In genomic region chr15:70318996-70319465, GRCh38 we compare ENCODE assay signal across 8 cellular contexts.
A peak's percentile ranks its signal among the peaks of the same experiment; 100 is the strongest.
DNase-seq lines count a peak whose midpoint lies in the region; ATAC-seq and TF ChIP-seq lines count a peak whose summit lies in the region.

No MANE protein-coding gene starts in this region.

- H3K36me3 ChIP-seq in uterus, result no peaks in the 10 kb centered on the region

- peak; percentile 4 for ATAC-seq in GM19468 (IDR thresholded peaks at IDR 0.05; ENCODE audit: extremely low read depth, unreplicated experiment)
- ATAC-seq in HG03432 (IDR thresholded peaks at IDR 0.05; ENCODE audit: unreplicated experiment), result peak; percentile 33

- H3K27ac ChIP-seq in uterus, result peak overlapping the region; percentile 67 to 86

- intact Hi-C loops in uterus (cut with DNase I; ENCODE audit: low total_unique reads), result no loop called here

- no peak overlapping the region for H3K4me3 ChIP-seq in choroid plexus epithelial cell (ENCODE audit: low read depth, low read length)
- H3K4me3 ChIP-seq in uterus, result no peak overlapping the region

- peaks cover 10 to 16% of the 10 kb centered on the region in 2 donors for H3K4me1 ChIP-seq in uterus

- no peaks in the 10 kb centered on the region for H3K9me3 ChIP-seq in uterus

- no peaks in the 10 kb centered on the region for H3K27me3 ChIP-seq in uterus

- no peak for TF ChIP-seq POLR2A in uterus (IDR thresholded peaks at IDR 0.05)

- DNase-seq in choroid plexus epithelial cell (ENCODE audit: low read depth) (peak; percentile 91), uterus (peak; percentile 82 to 92), SKM-1 (lab: John Stamatoyannopoulos, UW; ENCODE audit: unreplicated experiment) (no peak), NCI-H187 (lab: John Stamatoyannopoulos, UW) (no peak), cerebellar cortex (ENCODE audit: low spot score) (no peak), hepatic stellate cell (ENCODE audit: low spot score) (no peak)

- TF ChIP-seq CTCF in choroid plexus epithelial cell (conservative IDR thresholded peaks at IDR 0.05; ENCODE audit: low read depth, low read length), result no peak
- TF ChIP-seq CTCF in uterus (IDR thresholded peaks at IDR 0.05), result no peak

Comparison
In these comparisons a context has a peak if more than half of its experiments do, and no peak if none do; other contexts are left out.
1. DNase-seq: peak in choroid plexus epithelial cell (single experiment) and uterus (2 of 2); none in SKM-1 (single experiment), NCI-H187 (0 of 2), cerebellar cortex (single experiment) and hepatic stellate cell (single experiment).